16 cellular contexts compared by ENCODE assay signal in genomic region chr13:65090191-65090590, GRCh38.
"Had no signal": no experiment of that assay in that cellular context is flagged by ENCODE, and none has a peak within 500 bp of the region (broad histone marks: within the 10 kb centered on the region; RNA-seq: fewer than 3 reads in every experiment).

No MANE protein-coding gene starts in this region.

- H3K4me3 Mint-ChIP-seq: activated CD4-positive, alpha-beta T cell treated with anti-CD3 and anti-CD28 coated beads, Interleukin-2, amount 10 ng/mL, durations not matched to agents 7 days and 5 days; activated naive CD4-positive, alpha-beta T cell treated with anti-CD3 and anti-CD28 coated beads for 36 hours; activated T-cell treated with anti-CD3 and anti-CD28 coated beads, Interleukin-2, amount 50 U/mL, for 4 hours; stimulated activated naive B cell treated with anti-CD40 and anti-IgM and Interleukin-4, amounts not matched to agents 10 μg/mL and 1 μg/mL and 100 μg/mL, for 72 hours had no signal

- H3K4me1 Mint-ChIP-seq: activated CD4-positive, alpha-beta T cell treated with anti-CD3 and anti-CD28 coated beads, Interleukin-2, amount 10 ng/mL, durations not matched to agents 7 days and 5 days; stimulated activated naive B cell treated with anti-CD40 and anti-IgM and Interleukin-4, amounts not matched to agents 10 μg/mL and 1 μg/mL and 100 μg/mL, for 72 hours had no signal

- DNase-seq: activated CD4-positive, alpha-beta T cell treated with anti-CD3 and anti-CD28 coated beads, Interleukin-2, amount 10 ng/mL, durations not matched to agents 7 days and 5 days; activated CD4-positive, CD25-positive, alpha-beta regulatory T cell; activated CD8-positive, alpha-beta memory T cell treated with anti-CD3 and anti-CD28 coated beads, Interleukin-2, amount 50 U/mL, for 4 hours; activated naive CD4-positive, alpha-beta T cell treated with anti-CD3 and anti-CD28 coated beads for 36 hours; activated T-cell treated with anti-CD3 and anti-CD28 coated beads, Interleukin-2, amount 50 U/mL, for 4 hours; anterior cingulate cortex; dermis blood vessel endothelial cell; effector memory CD4-positive, alpha-beta T cell; gastrocnemius medialis; heart left ventricle; left lung; occipital lobe; retina; stimulated activated naive B cell treated with anti-CD40 and anti-IgM and Interleukin-4, amounts not matched to agents 10 μg/mL and 1 μg/mL and 100 μg/mL, for 72 hours; T1000; thyroid gland had no signal

- H3K36me3 Mint-ChIP-seq: stimulated activated naive B cell treated with anti-CD40 and anti-IgM and Interleukin-4, amounts not matched to agents 10 μg/mL and 1 μg/mL and 100 μg/mL, for 72 hours had no signal

- H3K27ac Mint-ChIP-seq: activated CD4-positive, alpha-beta T cell treated with anti-CD3 and anti-CD28 coated beads, Interleukin-2, amount 10 ng/mL, durations not matched to agents 7 days and 5 days; activated naive CD4-positive, alpha-beta T cell treated with anti-CD3 and anti-CD28 coated beads for 36 hours; stimulated activated naive B cell treated with anti-CD40 and anti-IgM and Interleukin-4, amounts not matched to agents 10 μg/mL and 1 μg/mL and 100 μg/mL, for 72 hours had no signal

- H3K27me3 Mint-ChIP-seq: activated CD4-positive, alpha-beta T cell treated with anti-CD3 and anti-CD28 coated beads, Interleukin-2, amount 10 ng/mL, durations not matched to agents 7 days and 5 days; stimulated activated naive B cell treated with anti-CD40 and anti-IgM and Interleukin-4, amounts not matched to agents 10 μg/mL and 1 μg/mL and 100 μg/mL, for 72 hours had no signal

- ATAC-seq: activated T-cell treated with anti-CD3 and anti-CD28 coated beads, Interleukin-2, amount 50 U/mL, for 4 hours; gastrocnemius medialis; heart left ventricle; left lung; stimulated activated naive B cell treated with anti-CD40 and anti-IgM and Interleukin-4, amounts not matched to agents 10 μg/mL and 1 μg/mL and 100 μg/mL, for 72 hours had no signal
